Comparison of ENCODE assay signal across 1 cellular context in the genomic region with DNA sequence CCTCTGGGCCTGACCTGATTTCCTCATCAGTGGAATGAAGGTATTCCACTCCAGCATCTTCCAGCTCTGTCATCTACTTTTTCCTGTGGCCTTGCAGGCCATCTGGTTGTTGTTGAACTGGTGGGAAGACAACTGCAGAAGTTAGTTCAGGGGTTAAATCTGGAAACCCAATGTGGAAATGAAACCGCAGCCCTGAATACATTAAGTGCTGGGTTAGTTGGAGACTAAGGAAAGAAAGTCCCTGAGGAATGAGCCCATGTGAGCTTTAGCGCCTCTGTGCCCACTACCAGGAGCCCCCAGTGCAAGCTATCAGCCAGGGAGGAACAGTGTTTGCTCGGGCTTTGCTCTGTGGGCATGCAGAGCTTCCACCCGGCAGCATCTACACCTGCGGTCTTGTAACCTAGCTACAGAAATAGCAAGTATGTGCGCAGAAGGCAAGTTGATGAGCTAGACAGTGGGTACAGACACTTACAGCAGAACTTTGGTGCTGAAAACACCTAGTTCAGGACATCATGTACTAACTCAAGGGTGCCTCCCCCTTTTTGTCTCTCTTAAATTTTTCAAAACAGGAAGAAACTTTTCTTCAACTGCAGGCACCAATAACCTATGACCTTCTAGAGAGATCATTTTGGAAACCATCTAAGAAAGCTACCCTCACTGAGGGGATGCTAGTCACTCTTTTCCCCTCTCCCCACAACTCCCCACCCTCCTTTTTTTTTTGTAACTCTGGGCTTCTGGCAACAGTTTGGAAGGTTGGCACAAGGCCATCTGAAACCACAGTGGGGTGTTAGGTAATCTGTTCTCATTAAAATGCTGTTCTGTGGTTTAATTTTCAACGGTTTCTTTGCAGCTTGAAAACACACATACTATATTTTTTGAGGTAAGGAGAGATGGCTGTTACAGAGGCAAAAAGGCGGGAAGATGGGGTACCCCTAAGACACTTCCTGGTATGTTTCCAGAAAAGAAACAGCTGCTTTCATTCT.
TF ChIP-seq lines count a peak whose summit lies in the region.

No MANE protein-coding gene starts in this region.

TF ChIP-seq in GM12878, 131 proteins besides CTCF, POLR2A, EP300 and RAD21 (continued from another document and continues in another):
- TF ChIP-seq, protein P1, sequence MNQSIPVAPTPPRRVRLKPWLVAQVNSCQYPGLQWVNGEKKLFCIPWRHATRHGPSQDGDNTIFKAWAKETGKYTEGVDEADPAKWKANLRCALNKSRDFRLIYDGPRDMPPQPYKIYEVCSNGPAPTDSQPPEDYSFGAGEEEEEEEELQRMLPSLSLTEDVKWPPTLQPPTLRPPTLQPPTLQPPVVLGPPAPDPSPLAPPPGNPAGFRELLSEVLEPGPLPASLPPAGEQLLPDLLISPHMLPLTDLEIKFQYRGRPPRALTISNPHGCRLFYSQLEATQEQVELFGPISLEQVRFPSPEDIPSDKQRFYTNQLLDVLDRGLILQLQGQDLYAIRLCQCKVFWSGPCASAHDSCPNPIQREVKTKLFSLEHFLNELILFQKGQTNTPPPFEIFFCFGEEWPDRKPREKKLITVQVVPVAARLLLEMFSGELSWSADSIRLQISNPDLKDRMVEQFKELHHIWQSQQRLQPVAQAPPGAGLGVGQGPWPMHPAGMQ (IDR thresholded peaks at IDR 0.05; ENCODE audit: borderline replicate concordance), result no peak
- TF ChIP-seq SUPT20H (IDR thresholded peaks at IDR 0.05; ENCODE audit: borderline replicate concordance, control insufficient read depth, low read depth, low read length) (no peak), ASH2L (IDR thresholded peaks at IDR 0.05; ENCODE audit: borderline replicate concordance, low read depth) (no peak), CHD2 (IDR thresholded peaks at IDR 0.05; ENCODE audit: borderline replicate concordance, low read depth, low read length) (peak; percentile 88), SMAD1 (IDR thresholded peaks at IDR 0.05; ENCODE audit: low read depth, partially characterized antibody) (peak; percentile 96), ZBED1 (IDR thresholded peaks at IDR 0.05; ENCODE audit: borderline replicate concordance) (no peak), IKZF2 (IDR thresholded peaks at IDR 0.05) (peak; percentile 72 to 77), IRF4 (IDR thresholded peaks at IDR 0.05; ENCODE audit: low read depth, low read length) (0 out of 2 replicates have a peak, but pooled peaks have one; percentile 47), SPI1 (IDR thresholded peaks at IDR 0.05; ENCODE audit: borderline replicate concordance, insufficient read depth, low read depth, low read length) (no peak), KDM1A (IDR thresholded peaks at IDR 0.05; ENCODE audit: borderline replicate concordance) (no peak), BACH1 (IDR thresholded peaks at IDR 0.05; ENCODE audit: borderline replicate concordance) (0 out of 2 replicates have a peak, but pooled peaks have one; percentile 4), CREB1 (IDR thresholded peaks at IDR 0.05; ENCODE audit: low read depth) (no peak), NR2C2 (IDR thresholded peaks at IDR 0.05; ENCODE audit: borderline replicate concordance, control insufficient read depth, insufficient read length, low read depth) (no peak), PAX8 (IDR thresholded peaks at IDR 0.05) (no peak), BHLHE40 (IDR thresholded peaks at IDR 0.05; ENCODE audit: borderline replicate concordance in 1 of 2, low read depth in 2 of 2, low read length in 1 of 2) (peak in 1 of 2 experiments; percentile 53; a peak in 2 of 4 replicates), TARDBP (IDR thresholded peaks at IDR 0.05; ENCODE audit: borderline replicate concordance) (no peak), FOXM1 (IDR thresholded peaks at IDR 0.05; ENCODE audit: low read depth, low read length) (peak; percentile 47; the same call in 1 of the 2 replicates), RFX5 (IDR thresholded peaks at IDR 0.05; ENCODE audit: low read depth, low read length) (no peak), MYB (IDR thresholded peaks at IDR 0.05; ENCODE audit: borderline replicate concordance, low read depth, low read length) (peak; percentile 91), STAT1 (conservative IDR thresholded peaks at IDR 0.05) (no peak), BMI1 (IDR thresholded peaks at IDR 0.05; ENCODE audit: borderline replicate concordance) (peak; percentile 53; the same call in 1 of the 2 replicates), NFXL1 (IDR thresholded peaks at IDR 0.05; ENCODE audit: borderline replicate concordance) (no peak), SMARCA5 (IDR thresholded peaks at IDR 0.05) (no peak), MTA2 (IDR thresholded peaks at IDR 0.05; ENCODE audit: low read depth) (peak; percentile 90), SIN3A (IDR thresholded peaks at IDR 0.05; ENCODE audit: low read depth, low read length) (no peak), KAT2A (conservative IDR thresholded peaks at IDR 0.05; ENCODE audit: control insufficient read depth, low read depth, low read length) (no peak), CREM (IDR thresholded peaks at IDR 0.05; ENCODE audit: low read depth) (peak; percentile 38), E2F4 (IDR thresholded peaks at IDR 0.05; ENCODE audit: low read depth, low read length) (no peak), REST (IDR thresholded peaks at IDR 0.05; ENCODE audit: low read depth, low read length) (no peak), PML (IDR thresholded peaks at IDR 0.05; ENCODE audit: low read length) (no peak), SREBF1 (IDR thresholded peaks at IDR 0.05; ENCODE audit: low read length) (no peak), SMC3 (IDR thresholded peaks at IDR 0.05; ENCODE audit: borderline replicate concordance, low read length) (no peak), MYC (IDR thresholded peaks at IDR 0.05; ENCODE audit: insufficient read depth, insufficient read length, insufficient replicate concordance, low read length, severe bottlenecking) (no peak), CUX1 (IDR thresholded peaks at IDR 0.05; ENCODE audit: insufficient replicate concordance, low read depth, low read length) (no peak), ZNF274 (IDR thresholded peaks at IDR 0.05; ENCODE audit: insufficient read depth, insufficient read length) (no peak), ZNF24 (IDR thresholded peaks at IDR 0.05) (0 out of 2 replicates have a peak, but pooled peaks have one; percentile 25), USF1 (IDR thresholded peaks at IDR 0.05; ENCODE audit: borderline replicate concordance, extremely low read length, insufficient read depth, low read depth, low read length) (no peak), CBX3 (IDR thresholded peaks at IDR 0.05; ENCODE audit: borderline replicate concordance, low read depth) (no peak), ZNF207 (IDR thresholded peaks at IDR 0.05; ENCODE audit: borderline replicate concordance) (0 out of 2 replicates have a peak, but pooled peaks have one; percentile 18), CBX5 (IDR thresholded peaks at IDR 0.05; ENCODE audit: low read depth) (no peak)
- TF ChIP-seq, protein P2, sequence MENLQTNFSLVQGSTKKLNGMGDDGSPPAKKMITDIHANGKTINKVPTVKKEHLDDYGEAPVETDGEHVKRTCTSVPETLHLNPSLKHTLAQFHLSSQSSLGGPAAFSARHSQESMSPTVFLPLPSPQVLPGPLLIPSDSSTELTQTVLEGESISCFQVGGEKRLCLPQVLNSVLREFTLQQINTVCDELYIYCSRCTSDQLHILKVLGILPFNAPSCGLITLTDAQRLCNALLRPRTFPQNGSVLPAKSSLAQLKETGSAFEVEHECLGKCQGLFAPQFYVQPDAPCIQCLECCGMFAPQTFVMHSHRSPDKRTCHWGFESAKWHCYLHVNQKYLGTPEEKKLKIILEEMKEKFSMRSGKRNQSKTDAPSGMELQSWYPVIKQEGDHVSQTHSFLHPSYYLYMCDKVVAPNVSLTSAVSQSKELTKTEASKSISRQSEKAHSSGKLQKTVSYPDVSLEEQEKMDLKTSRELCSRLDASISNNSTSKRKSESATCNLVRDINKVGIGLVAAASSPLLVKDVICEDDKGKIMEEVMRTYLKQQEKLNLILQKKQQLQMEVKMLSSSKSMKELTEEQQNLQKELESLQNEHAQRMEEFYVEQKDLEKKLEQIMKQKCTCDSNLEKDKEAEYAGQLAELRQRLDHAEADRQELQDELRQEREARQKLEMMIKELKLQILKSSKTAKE (IDR thresholded peaks at IDR 0.05; ENCODE audit: low read depth, poor library complexity, severe bottlenecking), result peak; percentile 81
- TF ChIP-seq, protein P3, sequence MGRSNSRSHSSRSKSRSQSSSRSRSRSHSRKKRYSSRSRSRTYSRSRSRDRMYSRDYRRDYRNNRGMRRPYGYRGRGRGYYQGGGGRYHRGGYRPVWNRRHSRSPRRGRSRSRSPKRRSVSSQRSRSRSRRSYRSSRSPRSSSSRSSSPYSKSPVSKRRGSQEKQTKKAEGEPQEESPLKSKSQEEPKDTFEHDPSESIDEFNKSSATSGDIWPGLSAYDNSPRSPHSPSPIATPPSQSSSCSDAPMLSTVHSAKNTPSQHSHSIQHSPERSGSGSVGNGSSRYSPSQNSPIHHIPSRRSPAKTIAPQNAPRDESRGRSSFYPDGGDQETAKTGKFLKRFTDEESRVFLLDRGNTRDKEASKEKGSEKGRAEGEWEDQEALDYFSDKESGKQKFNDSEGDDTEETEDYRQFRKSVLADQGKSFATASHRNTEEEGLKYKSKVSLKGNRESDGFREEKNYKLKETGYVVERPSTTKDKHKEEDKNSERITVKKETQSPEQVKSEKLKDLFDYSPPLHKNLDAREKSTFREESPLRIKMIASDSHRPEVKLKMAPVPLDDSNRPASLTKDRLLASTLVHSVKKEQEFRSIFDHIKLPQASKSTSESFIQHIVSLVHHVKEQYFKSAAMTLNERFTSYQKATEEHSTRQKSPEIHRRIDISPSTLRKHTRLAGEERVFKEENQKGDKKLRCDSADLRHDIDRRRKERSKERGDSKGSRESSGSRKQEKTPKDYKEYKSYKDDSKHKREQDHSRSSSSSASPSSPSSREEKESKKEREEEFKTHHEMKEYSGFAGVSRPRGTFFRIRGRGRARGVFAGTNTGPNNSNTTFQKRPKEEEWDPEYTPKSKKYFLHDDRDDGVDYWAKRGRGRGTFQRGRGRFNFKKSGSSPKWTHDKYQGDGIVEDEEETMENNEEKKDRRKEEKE (IDR thresholded peaks at IDR 0.05), result no peak
